Comparison of ENCODE assay signal across 8 cellular contexts in genomic region chrX:13092455-13092941, GRCh38. TPM values are rescaled to one million over a fixed set of nuclear protein-coding genes. Genes with fewer than 3 reads are reported as not detected.
DNase-seq lines count a peak whose midpoint lies in the region; ATAC-seq and TF ChIP-seq lines count a peak whose summit lies in the region.

No MANE protein-coding gene starts in this region.

- H3K9me3 ChIP-seq in DOHH2 (ENCODE audit: control insufficient read depth, insufficient read depth, low read length): no peaks in the 10 kb centered on the region
- H3K9me3 ChIP-seq in neutrophil: no peaks in the 10 kb centered on the region
- no peaks in the 10 kb centered on the region for H3K9me3 ChIP-seq in neuronal stem cell (replicated peaks in 1 of 2; ENCODE audit: control insufficient read depth in 2 of 2, insufficient read depth in 1 of 2, low read depth in 1 of 2, low read length in 2 of 2)

- no peak overlapping the region for H2BK15ac ChIP-seq in neuronal stem cell (ENCODE audit: low read length)

- no peaks in the 10 kb centered on the region for H3K79me2 ChIP-seq in DOHH2 (ENCODE audit: control insufficient read depth, low read length)

- no peaks in the 10 kb centered on the region for H4K20me1 ChIP-seq in DOHH2 (ENCODE audit: control insufficient read depth, insufficient read depth, low read depth, low read length)

- H3K79me1 ChIP-seq in neuronal stem cell (ENCODE audit: low read depth, low read length): no peaks in the 10 kb centered on the region

- peak overlapping the region; percentile 88 for H3K4me3 Mint-ChIP-seq in activated T-helper 17 cell treated with anti-CD3 and anti-CD28 coated beads, Interleukin-2, amount 50 U/mL, for 72 hours

- H3K27me3 Mint-ChIP-seq in activated T-helper 17 cell treated with anti-CD3 and anti-CD28 coated beads, Interleukin-2, amount 50 U/mL, for 72 hours: no peaks in the 10 kb centered on the region

- H2AK5ac ChIP-seq in neuronal stem cell (ENCODE audit: low read depth, low read length): no peak overlapping the region

- H3K4me1 ChIP-seq in DOHH2 (ENCODE audit: control insufficient read depth, low read length) (peaks cover 74% of the 10 kb centered on the region), neutrophil (ENCODE audit: control insufficient read depth in 1 of 2, insufficient read depth in 1 of 2, low read depth in 1 of 2, low read length in 1 of 2) (peaks cover 64% of the 10 kb centered on the region in 2 experiments), neuronal stem cell (ENCODE audit: control insufficient read depth in 2 of 2, insufficient read depth in 1 of 2, low read depth in 1 of 2, low read length in 2 of 2) (peaks cover 0 to 9% of the 10 kb centered on the region in 2 donors)

- H3K36me3 ChIP-seq in DOHH2 (ENCODE audit: control insufficient read depth, low read length): no peaks in the 10 kb centered on the region
- no peaks in the 10 kb centered on the region for H3K36me3 ChIP-seq in neutrophil
- no peaks in the 10 kb centered on the region for H3K36me3 ChIP-seq in neuronal stem cell (replicated peaks in 1 of 2; ENCODE audit: control insufficient read depth in 2 of 2, insufficient read depth in 2 of 2, low read length in 2 of 2)

- H2BK5ac ChIP-seq in neuronal stem cell (ENCODE audit: low read length): no peak overlapping the region

- H3K23ac ChIP-seq in neuronal stem cell (ENCODE audit: low read depth, low read length, poor library complexity): no peak overlapping the region

- intact Hi-C loops in posterior vena cava (cut with DNase I): loop anchor here in 1 of 2 donors (10.0 kb wide), 1 partner anchor 108 kb away; no protein-coding TSS in a partner anchor

- H4K91ac ChIP-seq in neuronal stem cell (ENCODE audit: low read depth, low read length, poor library complexity): no peak overlapping the region

- peak; percentile 75 for ATAC-seq in GM21529 (IDR thresholded peaks at IDR 0.05; ENCODE audit: unreplicated experiment)
- peak; percentile 61 for ATAC-seq in activated T-helper 17 cell treated with anti-CD3 and anti-CD28 coated beads, Interleukin-2, amount 50 U/mL, for 72 hours (replicated peaks)

- no peak overlapping the region for H2AFZ ChIP-seq in neuronal stem cell (ENCODE audit: low read length)

- no peaks in the 10 kb centered on the region for H3K9me2 ChIP-seq in DOHH2 (replicated peaks; ENCODE audit: control insufficient read depth, low read length)

- no peak overlapping the region for H3K18ac ChIP-seq in neuronal stem cell (ENCODE audit: low read length)

- peaks cover 3% of the 10 kb centered on the region for H3K9me3 Mint-ChIP-seq in activated T-helper 17 cell treated with anti-CD3 and anti-CD28 coated beads, Interleukin-2, amount 50 U/mL, for 72 hours

- no peak overlapping the region for H2BK12ac ChIP-seq in neuronal stem cell (ENCODE audit: low read length)

- no peak overlapping the region for H4K8ac ChIP-seq in neuronal stem cell (ENCODE audit: low read depth, low read length)

- H2BK120ac ChIP-seq in neuronal stem cell (ENCODE audit: low read depth, low read length): no peak overlapping the region

- H3K27me3 ChIP-seq in DOHH2 (ENCODE audit: control insufficient read depth, low read length): no peaks in the 10 kb centered on the region
- no peaks in the 10 kb centered on the region for H3K27me3 ChIP-seq in neutrophil
- H3K27me3 ChIP-seq in neuronal stem cell (ENCODE audit: control insufficient read depth in 3 of 3, insufficient read depth in 3 of 3, low read depth in 1 of 3, low read length in 3 of 3): no peaks in the 10 kb centered on the region

- DNase-seq in MV-4-11 (lab: John Stamatoyannopoulos, UW): peak; percentile 96
- no peak for DNase-seq in NCI-H446 treated with DMSO at 0.1 percent for 48 hours (lab: John Stamatoyannopoulos, UW)
- no peak for DNase-seq in neuronal stem cell (ENCODE audit: low spot score)
- no peak for DNase-seq in posterior vena cava (ENCODE audit: low spot score)

- H3K27ac ChIP-seq in DOHH2 (ENCODE audit: low read depth, low read length): peak overlapping the region; percentile 82
- H3K27ac ChIP-seq in neutrophil: peak overlapping the region; percentile 100
- H3K27ac ChIP-seq in neuronal stem cell (replicated peaks; ENCODE audit: low read length): no peak overlapping the region

- TF ChIP-seq CTCF in DOHH2 (IDR thresholded peaks at IDR 0.05; ENCODE audit: low read depth, low read length, poor library complexity, severe bottlenecking): no peak
- TF ChIP-seq CTCF in neutrophil (IDR thresholded peaks at IDR 0.05): peak; percentile 56

- WGBS in neuronal stem cell (ENCODE audit: extremely low coverage in 2 of 2, insufficient read length in 2 of 2, insufficient replicate concordance in 1 of 2), 2 donors: no CpG with 5 or more reads among the region's 7 CpGs

- H3K27ac Mint-ChIP-seq in activated T-helper 17 cell treated with anti-CD3 and anti-CD28 coated beads, Interleukin-2, amount 50 U/mL, for 72 hours: peak overlapping the region; percentile 99

- peaks cover 27% of the 10 kb centered on the region for H3K36me3 Mint-ChIP-seq in activated T-helper 17 cell treated with anti-CD3 and anti-CD28 coated beads, Interleukin-2, amount 50 U/mL, for 72 hours (ENCODE audit: low read depth)

- H3K4me1 Mint-ChIP-seq in activated T-helper 17 cell treated with anti-CD3 and anti-CD28 coated beads, Interleukin-2, amount 50 U/mL, for 72 hours: peaks cover 27% of the 10 kb centered on the region

- H3F3A ChIP-seq in DOHH2 (ENCODE audit: control insufficient read depth, insufficient read depth): peaks cover 12% of the 10 kb centered on the region

- peak overlapping the region; percentile 37 for H3K4me3 ChIP-seq in DOHH2 (ENCODE audit: low read length)
- H3K4me3 ChIP-seq in neutrophil (ENCODE audit: low read depth in 1 of 2, low read length in 1 of 2): peak overlapping the region; percentile 48 to 53
- H3K4me3 ChIP-seq in neuronal stem cell (ENCODE audit: low read length in 2 of 2): no peak overlapping the region

- no peak overlapping the region for H3K4ac ChIP-seq in neuronal stem cell (ENCODE audit: low read length)

- H3K14ac ChIP-seq in neuronal stem cell (ENCODE audit: low read length): no peak overlapping the region

- H3K4me2 ChIP-seq in DOHH2 (ENCODE audit: low read length) (peak overlapping the region; percentile 53), neuronal stem cell (ENCODE audit: insufficient read depth, low read length, poor library complexity, severe bottlenecking) (no peak overlapping the region)

- H3K9ac ChIP-seq in neuronal stem cell (ENCODE audit: low read depth, low read length, poor library complexity): no peak overlapping the region

RNA-seq across cellular contexts. Expression of gene FAM9C, which starts 48.1 kb away (rescaled TPM):
- total RNA-seq in activated T-helper 17 cell treated with anti-CD3 and anti-CD28 coated beads, Interleukin-2, amount 50 U/mL, for 72 hours: under 1 TPM in 1 of 2 donors, not detected in 1; 0.21 TPM
- polyA plus RNA-seq in neuronal stem cell (2013, experiment 1 of 2): not detected
- not detected for polyA plus RNA-seq in neuronal stem cell (2013, experiment 2 of 2)
- under 1 TPM in 1 of 2 donors, not detected in 1; 0.19 TPM for total RNA-seq in posterior vena cava

Comparison
In these comparisons a context has a peak if more than half of its experiments do, and no peak if none do; other contexts are left out.
1. H3K4me3 ChIP-seq: peak in DOHH2 (single experiment) and neutrophil (2 of 2); none in neuronal stem cell (0 of 2).